8 cellular contexts compared by ENCODE assay signal in the genomic region with DNA sequence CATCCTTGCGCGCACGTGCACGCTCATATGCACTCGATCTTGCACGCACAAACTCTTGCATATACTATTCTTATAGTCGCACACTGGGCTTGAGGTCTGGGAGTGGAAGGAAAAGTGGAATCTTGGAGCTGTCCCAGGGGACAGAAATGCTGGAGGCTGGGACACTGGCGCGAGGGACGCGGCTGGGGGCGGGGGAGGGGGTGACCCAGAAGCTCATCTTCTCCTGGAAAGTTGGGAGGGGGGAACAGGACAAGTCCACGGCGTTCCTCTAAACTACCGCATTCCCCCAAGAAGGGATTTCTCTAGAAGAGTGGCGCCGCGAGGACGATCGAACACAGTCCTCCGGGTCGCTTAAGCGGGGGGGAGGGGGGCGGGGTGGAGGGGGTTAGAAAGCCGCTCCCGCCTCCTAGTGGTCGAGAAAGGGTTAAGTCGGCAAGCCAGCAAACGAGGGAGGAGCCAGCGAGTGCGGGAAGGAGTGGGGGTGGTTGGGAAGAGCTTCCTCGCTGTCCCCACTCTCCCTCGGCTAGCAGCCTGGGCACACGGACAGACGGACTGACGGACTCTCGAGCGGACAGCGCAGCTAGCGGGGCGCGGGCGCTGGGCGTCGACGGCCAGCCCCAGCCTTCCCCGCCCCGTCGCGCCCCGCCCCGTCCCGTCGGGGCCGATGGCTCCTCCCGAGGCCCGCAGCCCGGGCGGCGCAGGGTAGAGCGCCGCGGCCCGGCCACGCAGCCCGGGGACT. TPM values are rescaled to one million over a fixed set of nuclear protein-coding genes. Genes with fewer than 3 reads are reported as not detected.
DNase-seq lines count a peak whose midpoint lies in the region; ATAC-seq and TF ChIP-seq lines count a peak whose summit lies in the region.

A gene (plus strand): TSS at position 512 of the 739 bp plus-strand sequence. CDS start 338 bp downstream, outside the sequence.

- peaks cover 14 to 16% (median 16%) of the 10 kb centered on the region in 3 donors for H3K4me1 Mint-ChIP-seq in IgD-negative memory B cell

- no peaks in the 10 kb centered on the region for H3K9me3 ChIP-seq in RWPE2 (ENCODE audit: severe bottlenecking)
- no peaks in the 10 kb centered on the region for H3K9me3 ChIP-seq in iPS DF 6.9 (ENCODE audit: control insufficient read depth, insufficient read depth, low read length)
- H3K9me3 ChIP-seq in skeletal muscle satellite cell (replicated peaks; ENCODE audit: low read length), result no peaks in the 10 kb centered on the region

- no peak within 1 kb of the TSS for H3K9ac ChIP-seq in skeletal muscle satellite cell (ENCODE audit: low read depth, low read length)

- H3K27ac ChIP-seq in RWPE2 (ENCODE audit: poor library complexity, severe bottlenecking) (no peak within 1 kb of the TSS), iPS DF 6.9 (ENCODE audit: low read length) (no peak within 1 kb of the TSS)

- peak within 1 kb of the TSS; percentile 73 to 89 (median 83) for H3K4me3 Mint-ChIP-seq in IgD-negative memory B cell

- H3K27me3 ChIP-seq in RWPE2 (ENCODE audit: insufficient read depth, poor library complexity, severe bottlenecking) (peaks cover 42% of the 10 kb centered on the region), iPS DF 6.9 (ENCODE audit: control insufficient read depth, insufficient read depth, low read length) (peaks cover 11% of the 10 kb centered on the region), skeletal muscle satellite cell (ENCODE audit: control insufficient read depth, insufficient read depth, low read length) (peaks cover 62% of the 10 kb centered on the region)

- DNase-seq in NCI-H524 (lab: John Stamatoyannopoulos, UW), result peak; percentile 72 to 75
- no peak for DNase-seq in NCI-H524 treated with DMSO at 0.1 percent for 48 hours (lab: John Stamatoyannopoulos, UW)
- DNase-seq in RWPE2 (ENCODE audit: low spot score), result no peak
- DNase-seq in amniotic epithelial cell (ENCODE audit: low read depth), result peak; percentile 32
- no peak for DNase-seq in iPS DF 6.9 (ENCODE audit: low read depth, low spot score)

- peak; percentile 22 for ATAC-seq in RWPE2 (ENCODE audit: low read depth)
- no peak for ATAC-seq in HG02970 (IDR thresholded peaks at IDR 0.05; ENCODE audit: low FRiP score, unreplicated experiment)

- H3K36me3 Mint-ChIP-seq in IgD-negative memory B cell, result no peaks in the 10 kb centered on the region

- H3K4me2 ChIP-seq in skeletal muscle satellite cell (ENCODE audit: low read length), result peak within 1 kb of the TSS; percentile 89

- H3K4me3 ChIP-seq in RWPE2 (ENCODE audit: severe bottlenecking), result peak within 1 kb of the TSS; percentile 26
- peak within 1 kb of the TSS; percentile 90 for H3K4me3 ChIP-seq in iPS DF 6.9 (ENCODE audit: low read length)
- H3K4me3 ChIP-seq in skeletal muscle satellite cell (ENCODE audit: low read length), result peak within 1 kb of the TSS; percentile 57

- TF ChIP-seq CTCF in RWPE2 (IDR thresholded peaks at IDR 0.05; ENCODE audit: poor library complexity, severe bottlenecking), result peak; percentile 43

- peak within 1 kb of the TSS in 1 of 3 donors; percentile 69 for H3K27ac Mint-ChIP-seq in IgD-negative memory B cell

- H3K36me3 ChIP-seq in RWPE2 (ENCODE audit: low read depth) (no peaks in the 10 kb centered on the region), iPS DF 6.9 (ENCODE audit: control insufficient read depth, insufficient read depth, low read length) (no peaks in the 10 kb centered on the region), skeletal muscle satellite cell (ENCODE audit: insufficient read depth, low read length) (no peaks in the 10 kb centered on the region)

- WGBS in iPS DF 6.9 (ENCODE audit: insufficient coverage, insufficient read length), result no CpG with 5 or more reads among the region's 66 CpGs

- H3K4me1 ChIP-seq in RWPE2 (ENCODE audit: insufficient read depth, poor library complexity, severe bottlenecking) (no peaks in the 10 kb centered on the region), iPS DF 6.9 (ENCODE audit: control insufficient read depth, insufficient read depth, low read length) (peaks cover 12% of the 10 kb centered on the region), skeletal muscle satellite cell (ENCODE audit: control insufficient read depth, insufficient read depth, low read length) (peaks cover 24% of the 10 kb centered on the region)

- H3K9me3 Mint-ChIP-seq in IgD-negative memory B cell, result no peaks in the 10 kb centered on the region

- peaks cover 24% of the 10 kb centered on the region for H3K27me3 Mint-ChIP-seq in IgD-negative memory B cell

RNA-seq across cellular contexts. Expression of the gene that starts here (rescaled TPM):
- polyA plus RNA-seq in IgD-negative memory B cell, result 0.14 TPM
- total RNA-seq in skeletal muscle satellite cell (2012; rRNA removed), result 0.51 TPM in 1 of 2 replicates, not detected in the other

Comparison
In these comparisons a context has a peak if more than half of its experiments do, and no peak if none do; other contexts are left out.
1. DNase-seq: peak in NCI-H524 (2 of 2) and amniotic epithelial cell (single experiment); none in NCI-H524 treated with DMSO at 0.1 percent for 48 hours (single experiment), RWPE2 (single experiment) and iPS DF 6.9 (single experiment).
2. H3K4me3 ChIP-seq: peak in every context shown above with its lines; median percentile 90 in iPS DF 6.9; 57 in skeletal muscle satellite cell; 26 in RWPE2.